In the genomic region with DNA sequence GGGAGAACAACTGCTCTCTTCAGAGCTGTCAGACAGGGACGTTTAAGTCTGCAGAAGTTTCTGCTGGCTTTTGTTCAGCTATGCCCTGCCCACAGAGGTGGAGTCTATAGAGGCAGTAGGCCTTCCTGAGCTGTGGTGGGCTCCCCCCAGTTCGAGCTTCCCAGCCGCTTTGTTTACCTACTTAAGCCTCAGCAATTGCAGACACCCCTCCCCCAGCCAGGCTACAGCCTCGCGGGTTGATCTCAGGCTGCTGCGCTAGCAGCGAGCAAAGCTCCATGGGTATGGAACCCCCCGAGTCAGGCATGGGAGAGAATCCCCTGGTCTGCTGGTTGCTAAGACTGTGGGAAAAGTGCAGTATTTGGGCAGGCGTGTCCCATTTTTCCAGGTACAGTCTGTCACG, we compare ENCODE assay signal across 2 cellular contexts. TPM values are rescaled to one million over a fixed set of nuclear protein-coding genes. Genes with fewer than 3 reads are reported as not detected.
"Had no signal": no experiment of that assay in that cellular context is flagged by ENCODE, and none has a peak within 500 bp of the region (broad histone marks: within the 10 kb centered on the region; RNA-seq: fewer than 3 reads in every experiment).

No MANE protein-coding gene starts in this region.

RNA-seq across cellular contexts. Expression of a gene that starts 45.3 kb away (rescaled TPM):
- total RNA-seq: naive thymus-derived CD8-positive, alpha-beta T cell; neural crest cell had no signal
- polyA plus RNA-seq: naive thymus-derived CD8-positive, alpha-beta T cell had no signal
